2 cellular contexts compared by ENCODE assay signal in the genomic region with DNA sequence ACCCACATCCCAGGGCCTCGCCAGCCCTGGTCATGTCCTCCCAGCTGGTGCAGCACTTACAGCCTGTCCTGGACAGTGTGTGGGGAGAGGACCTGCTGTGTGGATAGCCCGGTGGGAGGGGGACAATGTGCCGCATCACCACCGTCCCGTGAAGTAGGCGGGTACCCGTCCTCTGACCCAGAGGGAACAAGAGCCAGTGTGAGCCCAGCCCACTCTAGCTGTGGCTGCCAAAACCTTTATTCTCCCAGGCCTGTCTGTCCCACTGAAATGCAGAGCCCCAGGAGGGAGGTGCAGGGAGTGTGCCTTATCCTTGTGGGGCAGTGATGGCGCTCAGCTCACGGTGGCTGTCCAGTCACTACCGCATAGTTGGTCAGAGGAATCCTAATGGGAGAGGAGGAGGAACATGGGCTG.
TF ChIP-seq lines count a peak whose summit lies in the region.

No MANE protein-coding gene starts in this region.

TF ChIP-seq in HEK293, 187 proteins besides CTCF, POLR2A, EP300 and RAD21:
- peak; percentile 63; the same call in 1 of the 2 replicates for TF ChIP-seq EGR2 (tag by site-specific recombination; IDR thresholded peaks at IDR 0.05; ENCODE audit: low read depth)
- no peak for TF ChIP-seq ZNF133 (tag by site-specific recombination; IDR thresholded peaks at IDR 0.05)
- no peak for TF ChIP-seq ZNF660 (tag by site-specific recombination; IDR thresholded peaks at IDR 0.05)
- no peak for TF ChIP-seq WT1 (tag by site-specific recombination; IDR thresholded peaks at IDR 0.05)
- TF ChIP-seq, protein P1, sequence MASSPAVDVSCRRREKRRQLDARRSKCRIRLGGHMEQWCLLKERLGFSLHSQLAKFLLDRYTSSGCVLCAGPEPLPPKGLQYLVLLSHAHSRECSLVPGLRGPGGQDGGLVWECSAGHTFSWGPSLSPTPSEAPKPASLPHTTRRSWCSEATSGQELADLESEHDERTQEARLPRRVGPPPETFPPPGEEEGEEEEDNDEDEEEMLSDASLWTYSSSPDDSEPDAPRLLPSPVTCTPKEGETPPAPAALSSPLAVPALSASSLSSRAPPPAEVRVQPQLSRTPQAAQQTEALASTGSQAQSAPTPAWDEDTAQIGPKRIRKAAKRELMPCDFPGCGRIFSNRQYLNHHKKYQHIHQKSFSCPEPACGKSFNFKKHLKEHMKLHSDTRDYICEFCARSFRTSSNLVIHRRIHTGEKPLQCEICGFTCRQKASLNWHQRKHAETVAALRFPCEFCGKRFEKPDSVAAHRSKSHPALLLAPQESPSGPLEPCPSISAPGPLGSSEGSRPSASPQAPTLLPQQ (tag by site-specific recombination; IDR thresholded peaks at IDR 0.05), result no peak
- TF ChIP-seq, protein P2, sequence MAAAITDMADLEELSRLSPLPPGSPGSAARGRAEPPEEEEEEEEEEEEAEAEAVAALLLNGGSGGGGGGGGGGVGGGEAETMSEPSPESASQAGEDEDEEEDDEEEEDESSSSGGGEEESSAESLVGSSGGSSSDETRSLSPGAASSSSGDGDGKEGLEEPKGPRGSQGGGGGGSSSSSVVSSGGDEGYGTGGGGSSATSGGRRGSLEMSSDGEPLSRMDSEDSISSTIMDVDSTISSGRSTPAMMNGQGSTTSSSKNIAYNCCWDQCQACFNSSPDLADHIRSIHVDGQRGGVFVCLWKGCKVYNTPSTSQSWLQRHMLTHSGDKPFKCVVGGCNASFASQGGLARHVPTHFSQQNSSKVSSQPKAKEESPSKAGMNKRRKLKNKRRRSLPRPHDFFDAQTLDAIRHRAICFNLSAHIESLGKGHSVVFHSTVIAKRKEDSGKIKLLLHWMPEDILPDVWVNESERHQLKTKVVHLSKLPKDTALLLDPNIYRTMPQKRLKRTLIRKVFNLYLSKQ (tag by site-specific recombination; IDR thresholded peaks at IDR 0.05; ENCODE audit: borderline replicate concordance), result no peak
- 0 out of 2 replicates have a peak, but pooled peaks have one; percentile 28 for TF ChIP-seq ZFHX2 (tag by site-specific recombination; conservative IDR thresholded peaks at IDR 0.05)
- no peak for TF ChIP-seq ZNF510 (tag by site-specific recombination; IDR thresholded peaks at IDR 0.05; ENCODE audit: insufficient replicate concordance)

TF ChIP-seq in GM12878, 131 proteins besides CTCF, POLR2A, EP300 and RAD21:
- TF ChIP-seq BMI1 (IDR thresholded peaks at IDR 0.05; ENCODE audit: borderline replicate concordance) (no peak), CHD1 (IDR thresholded peaks at IDR 0.05; ENCODE audit: low read depth, low read length) (no peak), SREBF2 (IDR thresholded peaks at IDR 0.05; ENCODE audit: low read length) (no peak), BCL11A (IDR thresholded peaks at IDR 0.05; ENCODE audit: low read depth, low read length) (no peak), JUND (IDR thresholded peaks at IDR 0.05; ENCODE audit: low read depth, low read length) (no peak), TCF12 (IDR thresholded peaks at IDR 0.05; ENCODE audit: low read depth, low read length) (no peak), STAT3 (IDR thresholded peaks at IDR 0.05; ENCODE audit: low read depth, low read length) (no peak), KAT2A (conservative IDR thresholded peaks at IDR 0.05; ENCODE audit: control insufficient read depth, low read depth, low read length) (no peak), NR2C1 (IDR thresholded peaks at IDR 0.05) (no peak)
- TF ChIP-seq, protein P3, sequence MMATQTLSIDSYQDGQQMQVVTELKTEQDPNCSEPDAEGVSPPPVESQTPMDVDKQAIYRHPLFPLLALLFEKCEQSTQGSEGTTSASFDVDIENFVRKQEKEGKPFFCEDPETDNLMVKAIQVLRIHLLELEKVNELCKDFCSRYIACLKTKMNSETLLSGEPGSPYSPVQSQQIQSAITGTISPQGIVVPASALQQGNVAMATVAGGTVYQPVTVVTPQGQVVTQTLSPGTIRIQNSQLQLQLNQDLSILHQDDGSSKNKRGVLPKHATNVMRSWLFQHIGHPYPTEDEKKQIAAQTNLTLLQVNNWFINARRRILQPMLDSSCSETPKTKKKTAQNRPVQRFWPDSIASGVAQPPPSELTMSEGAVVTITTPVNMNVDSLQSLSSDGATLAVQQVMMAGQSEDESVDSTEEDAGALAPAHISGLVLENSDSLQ (IDR thresholded peaks at IDR 0.05), result no peak
- TF ChIP-seq, protein P4, sequence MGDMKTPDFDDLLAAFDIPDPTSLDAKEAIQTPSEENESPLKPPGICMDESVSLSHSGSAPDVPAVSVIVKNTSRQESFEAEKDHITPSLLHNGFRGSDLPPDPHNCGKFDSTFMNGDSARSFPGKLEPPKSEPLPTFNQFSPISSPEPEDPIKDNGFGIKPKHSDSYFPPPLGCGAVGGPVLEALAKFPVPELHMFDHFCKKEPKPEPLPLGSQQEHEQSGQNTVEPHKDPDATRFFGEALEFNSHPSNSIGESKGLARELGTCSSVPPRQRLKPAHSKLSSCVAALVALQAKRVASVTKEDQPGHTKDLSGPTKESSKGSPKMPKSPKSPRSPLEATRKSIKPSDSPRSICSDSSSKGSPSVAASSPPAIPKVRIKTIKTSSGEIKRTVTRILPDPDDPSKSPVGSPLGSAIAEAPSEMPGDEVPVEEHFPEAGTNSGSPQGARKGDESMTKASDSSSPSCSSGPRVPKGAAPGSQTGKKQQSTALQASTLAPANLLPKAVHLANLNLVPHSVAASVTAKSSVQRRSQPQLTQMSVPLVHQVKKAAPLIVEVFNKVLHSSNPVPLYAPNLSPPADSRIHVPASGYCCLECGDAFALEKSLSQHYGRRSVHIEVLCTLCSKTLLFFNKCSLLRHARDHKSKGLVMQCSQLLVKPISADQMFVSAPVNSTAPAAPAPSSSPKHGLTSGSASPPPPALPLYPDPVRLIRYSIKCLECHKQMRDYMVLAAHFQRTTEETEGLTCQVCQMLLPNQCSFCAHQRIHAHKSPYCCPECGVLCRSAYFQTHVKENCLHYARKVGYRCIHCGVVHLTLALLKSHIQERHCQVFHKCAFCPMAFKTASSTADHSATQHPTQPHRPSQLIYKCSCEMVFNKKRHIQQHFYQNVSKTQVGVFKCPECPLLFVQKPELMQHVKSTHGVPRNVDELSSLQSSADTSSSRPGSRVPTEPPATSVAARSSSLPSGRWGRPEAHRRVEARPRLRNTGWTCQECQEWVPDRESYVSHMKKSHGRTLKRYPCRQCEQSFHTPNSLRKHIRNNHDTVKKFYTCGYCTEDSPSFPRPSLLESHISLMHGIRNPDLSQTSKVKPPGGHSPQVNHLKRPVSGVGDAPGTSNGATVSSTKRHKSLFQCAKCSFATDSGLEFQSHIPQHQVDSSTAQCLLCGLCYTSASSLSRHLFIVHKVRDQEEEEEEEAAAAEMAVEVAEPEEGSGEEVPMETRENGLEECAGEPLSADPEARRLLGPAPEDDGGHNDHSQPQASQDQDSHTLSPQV (IDR thresholded peaks at IDR 0.05), result no peak
- TF ChIP-seq, protein P5, sequence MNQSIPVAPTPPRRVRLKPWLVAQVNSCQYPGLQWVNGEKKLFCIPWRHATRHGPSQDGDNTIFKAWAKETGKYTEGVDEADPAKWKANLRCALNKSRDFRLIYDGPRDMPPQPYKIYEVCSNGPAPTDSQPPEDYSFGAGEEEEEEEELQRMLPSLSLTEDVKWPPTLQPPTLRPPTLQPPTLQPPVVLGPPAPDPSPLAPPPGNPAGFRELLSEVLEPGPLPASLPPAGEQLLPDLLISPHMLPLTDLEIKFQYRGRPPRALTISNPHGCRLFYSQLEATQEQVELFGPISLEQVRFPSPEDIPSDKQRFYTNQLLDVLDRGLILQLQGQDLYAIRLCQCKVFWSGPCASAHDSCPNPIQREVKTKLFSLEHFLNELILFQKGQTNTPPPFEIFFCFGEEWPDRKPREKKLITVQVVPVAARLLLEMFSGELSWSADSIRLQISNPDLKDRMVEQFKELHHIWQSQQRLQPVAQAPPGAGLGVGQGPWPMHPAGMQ (IDR thresholded peaks at IDR 0.05; ENCODE audit: borderline replicate concordance), result no peak
- TF ChIP-seq, protein P6, sequence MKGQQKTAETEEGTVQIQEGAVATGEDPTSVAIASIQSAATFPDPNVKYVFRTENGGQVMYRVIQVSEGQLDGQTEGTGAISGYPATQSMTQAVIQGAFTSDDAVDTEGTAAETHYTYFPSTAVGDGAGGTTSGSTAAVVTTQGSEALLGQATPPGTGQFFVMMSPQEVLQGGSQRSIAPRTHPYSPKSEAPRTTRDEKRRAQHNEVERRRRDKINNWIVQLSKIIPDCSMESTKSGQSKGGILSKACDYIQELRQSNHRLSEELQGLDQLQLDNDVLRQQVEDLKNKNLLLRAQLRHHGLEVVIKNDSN (IDR thresholded peaks at IDR 0.05; ENCODE audit: borderline replicate concordance, extremely low read length, insufficient read depth, low read depth, low read length), result no peak
